Comparison of ENCODE assay signal across 1 cellular context in genomic region chr7:66844552-66845381, GRCh38.
TF ChIP-seq lines count a peak whose summit lies in the region.

No MANE protein-coding gene starts in this region.

TF ChIP-seq in K562, 482 proteins besides CTCF, POLR2A, EP300 and RAD21 (continued from another document and continues in another):
- TF ChIP-seq ZNF655 (CRISPR knock-in tag; IDR thresholded peaks at IDR 0.05), result no peak
- TF ChIP-seq ZC3H4 (CRISPR knock-in tag; IDR thresholded peaks at IDR 0.05; ENCODE audit: borderline replicate concordance), result peak; percentile 79; the same call in 1 of the 2 replicates
- TF ChIP-seq THRB (CRISPR knock-in tag; conservative IDR thresholded peaks at IDR 0.05), result no peak
- no peak for TF ChIP-seq ZZZ3 (IDR thresholded peaks at IDR 0.05)
- TF ChIP-seq ARID1B (IDR thresholded peaks at IDR 0.05), result peak; percentile 26; the same call in 1 of the 2 replicates
- no peak for TF ChIP-seq DEAF1 (CRISPR knock-in tag; IDR thresholded peaks at IDR 0.05)
- peak; percentile 57; the same call in 1 of the 2 replicates for TF ChIP-seq ZNF609 (CRISPR knock-in tag; IDR thresholded peaks at IDR 0.05; ENCODE audit: borderline replicate concordance)
- TF ChIP-seq ERF (CRISPR knock-in tag; IDR thresholded peaks at IDR 0.05), result peak; percentile 50; the same call in 1 of the 2 replicates
- peak; percentile 100 for TF ChIP-seq CREM (IDR thresholded peaks at IDR 0.05; ENCODE audit: low read depth)
- TF ChIP-seq ZNF592 (IDR thresholded peaks at IDR 0.05), result 0 out of 2 replicates have a peak, but pooled peaks have one; percentile 31
- no peak for TF ChIP-seq TRIM25 (IDR thresholded peaks at IDR 0.05; ENCODE audit: borderline replicate concordance)
- no peak for TF ChIP-seq HOXB6 (CRISPR knock-in tag; IDR thresholded peaks at IDR 0.05; ENCODE audit: borderline replicate concordance)
- TF ChIP-seq NFYB (IDR thresholded peaks at IDR 0.05; ENCODE audit: extremely low read depth, insufficient read length), result peak; percentile 73
- 0 out of 4 replicates have a peak, but pooled peaks of 1 of the 2 experiments have one; percentile 70 for TF ChIP-seq NONO (IDR thresholded peaks at IDR 0.05; ENCODE audit: low read depth in 2 of 2, low read length in 1 of 2)
- peak; percentile 25; the same call in 1 of the 2 replicates for TF ChIP-seq REST (CRISPR knock-in tag; IDR thresholded peaks at IDR 0.05; ENCODE audit: low read depth)
- TF ChIP-seq BRCA1 (IDR thresholded peaks at IDR 0.05), result no peak
- TF ChIP-seq BRCA1 (CRISPR knock-in tag; IDR thresholded peaks at IDR 0.05), result no peak
- TF ChIP-seq MIER1 (IDR thresholded peaks at IDR 0.05; ENCODE audit: low read depth), result peak; percentile 31; the same call in 1 of the 2 replicates
- 0 out of 2 replicates have a peak, but pooled peaks have one; percentile 60 for TF ChIP-seq ZBTB17 (CRISPR knock-in tag; IDR thresholded peaks at IDR 0.05)
- no peak for TF ChIP-seq TCFL5 (CRISPR knock-in tag; conservative IDR thresholded peaks at IDR 0.05)
- TF ChIP-seq SOX6 (IDR thresholded peaks at IDR 0.05), result peak; percentile 65; the same call in 1 of the 2 replicates
- TF ChIP-seq NBN (IDR thresholded peaks at IDR 0.05; ENCODE audit: low read depth), result peak; percentile 100
- TF ChIP-seq POLR2H (tag; IDR thresholded peaks at IDR 0.05; ENCODE audit: low read depth), result peak; percentile 94
- TF ChIP-seq MAZ (CRISPR knock-in tag; conservative IDR thresholded peaks at IDR 0.05 in 1 of 2, IDR thresholded peaks at IDR 0.05 in 1 of 2), result peak in 1 of 2 experiments; percentile 45; a peak in 2 of 4 replicates
- TF ChIP-seq SMAD2 (IDR thresholded peaks at IDR 0.05; ENCODE audit: low read depth, low read length), result no peak
- no peak for TF ChIP-seq GATAD2A (IDR thresholded peaks at IDR 0.05)
- TF ChIP-seq ZNF512 (tag; IDR thresholded peaks at IDR 0.05), result no peak
- no peak for TF ChIP-seq HDAC3 (IDR thresholded peaks at IDR 0.05; ENCODE audit: borderline replicate concordance, partially characterized antibody)
- peak; percentile 96 for TF ChIP-seq SIN3B (IDR thresholded peaks at IDR 0.05; ENCODE audit: low read depth)
- no peak for TF ChIP-seq ZC3H11A (IDR thresholded peaks at IDR 0.05; ENCODE audit: low read depth, low read length)
- TF ChIP-seq ZEB2 (IDR thresholded peaks at IDR 0.05), result no peak
- peak; percentile 94 for TF ChIP-seq ELF2 (CRISPR knock-in tag; IDR thresholded peaks at IDR 0.05)
- TF ChIP-seq NFE2L1 (tag; IDR thresholded peaks at IDR 0.05; ENCODE audit: borderline replicate concordance, low read depth), result no peak
- TF ChIP-seq SMAD1 (IDR thresholded peaks at IDR 0.05; ENCODE audit: low read depth, low read length, partially characterized antibody), result peak; percentile 90
